26 cellular contexts compared by ENCODE assay signal in genomic region chr2:167279810-167280209, GRCh38. TPM values are rescaled to one million over a fixed set of nuclear protein-coding genes. Genes with fewer than 3 reads are reported as not detected.
"Had no signal": no experiment of that assay in that cellular context is flagged by ENCODE, and none has a peak within 500 bp of the region (broad histone marks: within the 10 kb centered on the region; RNA-seq: fewer than 3 reads in every experiment).

No MANE protein-coding gene starts in this region.

- H3K27ac ChIP-seq: brain microvascular endothelial cell, coronary artery, dorsolateral prefrontal cortex had no signal

- H3K9me3 Mint-ChIP-seq: activated CD8-positive, alpha-beta T cell treated with anti-CD3 and anti-CD28 coated beads for 36 hours; activated T-helper 17 cell treated with anti-CD3 and anti-CD28 coated beads, Interleukin-2, amount 50 U/mL, for 72 hours; central memory CD8-positive, alpha-beta T cell; endodermal cell had no signal

- H3K27ac Mint-ChIP-seq: activated CD8-positive, alpha-beta T cell treated with anti-CD3 and anti-CD28 coated beads for 36 hours; activated naive CD8-positive, alpha-beta T cell; activated T-helper 17 cell treated with anti-CD3 and anti-CD28 coated beads, Interleukin-2, amount 50 U/mL, for 72 hours; dendritic cell treated with granulocyte-macrophage colony-stimulating factor and Interleukin-4, amounts not matched to agents 40 ng/mL and 50 ng/mL, for 4 days; endodermal cell; T-helper 17 cell; WTC11 had no signal

- H3K4me1 Mint-ChIP-seq: activated T-helper 17 cell treated with anti-CD3 and anti-CD28 coated beads, Interleukin-2, amount 50 U/mL, for 72 hours; central memory CD8-positive, alpha-beta T cell; endodermal cell; T-helper 17 cell had no signal

- H3K27me3 Mint-ChIP-seq: activated CD8-positive, alpha-beta T cell treated with anti-CD3 and anti-CD28 coated beads for 36 hours; central memory CD8-positive, alpha-beta T cell; dendritic cell treated with granulocyte-macrophage colony-stimulating factor and Interleukin-4, amounts not matched to agents 40 ng/mL and 50 ng/mL, for 4 days; T-helper 17 cell had no signal

- DNase-seq: activated CD4-positive, alpha-beta T cell treated with anti-CD3 and anti-CD28 coated beads for 48 hours; activated CD4-positive, alpha-beta T cell treated with anti-CD3 and anti-CD28 coated beads, Interleukin-2, amount 50 U/mL, for 1 hour; activated CD4-positive, alpha-beta T cell treated with anti-CD3 and anti-CD28 coated beads, Interleukin-2, amount 50 U/mL, for 48 hours; activated CD8-positive, alpha-beta memory T cell treated with anti-CD3 and anti-CD28 coated beads for 24 hours; activated CD8-positive, alpha-beta T cell treated with anti-CD3 and anti-CD28 coated beads for 36 hours; activated effector memory CD4-positive, alpha-beta T cell treated with Interleukin-2 at 50 U/mL for 16 hours; activated gamma-delta T cell treated with Interleukin-2 at 50 U/mL for 16 hours; activated naive CD4-positive, alpha-beta T cell treated with anti-CD3 and anti-CD28 coated beads, Interleukin-2, amount 50 U/mL, for 16 hours; activated naive CD4-positive, alpha-beta T cell treated with Interleukin-2 at 50 U/mL for 16 hours; activated T-cell treated with anti-CD3 and anti-CD28 coated beads, Interleukin-2, amount 50 U/mL, for 4 hours; amniotic stem cell; brain microvascular endothelial cell; dorsolateral prefrontal cortex; effector memory CD4-positive, alpha-beta T cell; endodermal cell; foreskin fibroblast; T-helper 1 cell; T-helper 17 cell had no signal

- H3K4me3 ChIP-seq: coronary artery, dorsolateral prefrontal cortex had no signal

- H3K4me3 Mint-ChIP-seq: activated CD8-positive, alpha-beta T cell treated with anti-CD3 and anti-CD28 coated beads for 36 hours; activated naive CD8-positive, alpha-beta T cell; activated T-cell treated with anti-CD3 and anti-CD28 coated beads, Interleukin-2, amount 50 U/mL, for 4 hours; activated T-helper 17 cell treated with anti-CD3 and anti-CD28 coated beads, Interleukin-2, amount 50 U/mL, for 72 hours; central memory CD8-positive, alpha-beta T cell; dendritic cell treated with granulocyte-macrophage colony-stimulating factor and Interleukin-4, amounts not matched to agents 40 ng/mL and 50 ng/mL, for 4 days; endodermal cell; T-helper 17 cell; WTC11 had no signal

- H3K27me3 ChIP-seq: brain microvascular endothelial cell had no signal

- H3K36me3 Mint-ChIP-seq: activated naive CD8-positive, alpha-beta T cell had no signal

- H3K36me3 ChIP-seq: brain microvascular endothelial cell had no signal

RNA-seq across cellular contexts. Expression of gene B3GALT1, which starts 13.0 kb away (rescaled TPM):
- total RNA-seq: activated CD8-positive, alpha-beta T cell treated with anti-CD3 and anti-CD28 coated beads for 36 hours; activated T-helper 17 cell treated with anti-CD3 and anti-CD28 coated beads, Interleukin-2, amount 50 U/mL, for 72 hours; bronchial epithelial cell; esophagus mucosa; T-helper 17 cell had no signal
